ENCODE assay signal across 8 cellular contexts in the genomic region with DNA sequence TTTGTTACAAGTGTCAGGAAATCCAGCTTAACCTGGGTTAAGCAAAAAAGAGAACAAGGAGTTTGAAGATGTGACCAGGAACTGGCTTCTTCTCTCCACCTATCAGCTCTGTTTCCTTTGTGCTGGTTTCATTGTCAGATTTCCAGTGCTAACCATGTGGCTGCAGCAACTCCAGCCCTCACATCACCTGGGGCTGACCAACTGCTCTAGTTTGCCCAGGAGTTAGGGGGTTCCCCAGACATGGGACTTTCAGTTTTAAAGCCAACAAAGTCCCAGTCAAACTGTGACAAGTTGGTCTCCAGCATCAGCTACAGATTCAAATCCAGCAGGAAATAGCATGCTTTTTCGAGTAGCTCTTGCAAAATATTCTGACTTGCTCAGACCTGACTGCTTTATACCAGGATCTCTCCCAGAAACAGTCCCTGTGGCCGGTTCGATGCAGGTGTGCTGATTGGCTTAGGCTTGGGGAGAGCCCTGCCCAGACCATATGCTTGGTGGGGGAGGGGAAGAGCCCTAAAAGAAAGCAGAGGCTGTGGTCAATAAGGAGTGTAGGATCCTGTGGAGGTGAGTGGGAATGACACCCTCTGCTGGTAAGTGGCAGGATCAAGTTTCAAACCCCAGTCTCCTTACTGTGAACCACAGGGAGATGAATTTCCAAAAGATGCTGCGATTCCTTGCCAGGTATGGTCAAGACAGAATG. TPM values are rescaled to one million over a fixed set of nuclear protein-coding genes. Genes with fewer than 3 reads are reported as not detected.
DNase-seq lines count a peak whose midpoint lies in the region; ATAC-seq and TF ChIP-seq lines count a peak whose summit lies in the region.

No MANE protein-coding gene starts in this region.

- peak; percentile 70 for ATAC-seq in GM18520 (IDR thresholded peaks at IDR 0.05; ENCODE audit: unreplicated experiment)
- ATAC-seq in HG02938 (IDR thresholded peaks at IDR 0.05; ENCODE audit: unreplicated experiment) = peak; percentile 85

- no peak overlapping the region for H3K4me3 Mint-ChIP-seq in osteocyte (ENCODE audit: unreplicated experiment)

- no peak overlapping the region for H3K4me3 ChIP-seq in epithelial cell of proximal tubule (ENCODE audit: low read depth, low read length)

- TF ChIP-seq CTCF in AG09319 (IDR thresholded peaks at IDR 0.05; ENCODE audit: low read depth, low read length) (peak; percentile 40), epithelial cell of proximal tubule (conservative IDR thresholded peaks at IDR 0.05; ENCODE audit: low read depth, low read length) (peak; percentile 74), osteocyte (IDR thresholded peaks at IDR 0.05) (peak; percentile 35)

- DNase-seq in AG09319 (ENCODE audit: extremely low read depth, low read depth) (no peak), NCI-H524 treated with DMSO at 0.1 percent for 48 hours (lab: John Stamatoyannopoulos, UW) (peak; percentile 77), epithelial cell of proximal tubule (ENCODE audit: low read depth) (no peak), osteocyte (ENCODE audit: extremely low spot score, unreplicated experiment) (no peak)
- no peak for DNase-seq in stimulated activated CD8-positive, alpha-beta memory T cell treated with anti-CD3 and anti-CD28 coated beads, Interleukin-4, amount 100 ng/mL, for 48 hours
- DNase-seq in activated CD4-positive, CD25-positive, alpha-beta regulatory T cell treated with anti-CD3 and anti-CD28 coated beads, Interleukin-2, amount 50 U/mL, for 72 hours = no peak

- no peaks in the 10 kb centered on the region for H3K36me3 Mint-ChIP-seq in osteocyte (ENCODE audit: unreplicated experiment)

- H3K27ac Mint-ChIP-seq in osteocyte (ENCODE audit: unreplicated experiment) = peak overlapping the region; percentile 25

- H3K9me3 Mint-ChIP-seq in osteocyte (ENCODE audit: unreplicated experiment) = no peaks in the 10 kb centered on the region

- H3K4me1 Mint-ChIP-seq in osteocyte (ENCODE audit: unreplicated experiment) = peaks cover 44% of the 10 kb centered on the region

- no peaks in the 10 kb centered on the region for H3K27me3 Mint-ChIP-seq in osteocyte (ENCODE audit: unreplicated experiment)

RNA-seq across cellular contexts. Expression of gene KCNE4, which starts 49.5 kb away (rescaled TPM):
- not detected in 2 replicates for total RNA-seq in epithelial cell of proximal tubule
- 3.5 and 3.7 TPM in 2 replicates for total RNA-seq in osteocyte
